In the genomic region with DNA sequence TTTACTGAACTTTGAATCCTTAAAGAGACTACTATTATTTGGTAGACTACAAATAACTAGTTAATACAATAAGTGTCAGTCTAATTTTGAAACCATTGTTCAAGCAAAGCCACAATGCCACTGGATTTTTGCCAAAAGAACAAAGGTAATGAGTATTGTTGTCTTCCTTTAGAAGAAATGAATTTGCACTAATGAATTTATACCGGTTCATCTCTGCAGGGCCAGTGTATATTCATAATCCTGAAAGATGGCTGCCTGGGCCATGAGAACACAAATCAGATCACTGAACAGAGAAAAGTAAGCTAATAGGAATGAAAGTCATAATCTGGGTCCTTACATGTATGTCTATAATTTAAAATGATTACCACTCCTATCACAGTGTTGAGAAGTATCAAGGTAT, we compare ENCODE assay signal across 32 cellular contexts.
"Had no signal": no experiment of that assay in that cellular context is flagged by ENCODE, and none has a peak within 500 bp of the region (broad histone marks: within the 10 kb centered on the region; RNA-seq: fewer than 3 reads in every experiment).

No MANE protein-coding gene starts in this region.

- H3K27ac ChIP-seq: ascending aorta, breast epithelium, cardiac muscle cell, colonic mucosa, esophagus muscularis mucosa, foreskin keratinocyte, WERI-Rb-1 had no signal

- H3K36me3 ChIP-seq: breast epithelium, cardiac muscle cell, colonic mucosa had no signal

- DNase-seq: activated CD4-positive, alpha-beta T cell treated with anti-CD3 and anti-CD28 coated beads for 1 hour; activated CD4-positive, alpha-beta T cell treated with anti-CD3 and anti-CD28 coated beads for 4 hours; activated CD4-positive, alpha-beta T cell treated with anti-CD3 and anti-CD28 coated beads, Interleukin-2, amount 50 U/mL, for 1 hour; activated CD4-positive, alpha-beta T cell treated with anti-CD3 and anti-CD28 coated beads, Interleukin-2, amount 50 U/mL, for 48 hours; activated CD8-positive, alpha-beta memory T cell treated with anti-CD3 and anti-CD28 coated beads for 24 hours; activated CD8-positive, alpha-beta T cell treated with anti-CD3 and anti-CD28 coated beads for 36 hours; activated gamma-delta T cell; activated naive CD4-positive, alpha-beta T cell; activated naive CD4-positive, alpha-beta T cell treated with anti-CD3 and anti-CD28 coated beads, Interleukin-2, amount 10 ng/mL, durations not matched to agents 7 days and 5 days; activated naive CD8-positive, alpha-beta T cell treated with anti-CD3 and anti-CD28 coated beads, Interleukin-2, amount 10 ng/mL, durations not matched to agents 7 days and 5 days; activated T-cell treated with anti-CD3 and anti-CD28 coated beads, Interleukin-2, amount 50 U/mL, for 48 hours; central memory CD4-positive, alpha-beta T cell; cerebellar nuclear complex; colonic mucosa; dorsolateral prefrontal cortex; effector memory CD4-positive, alpha-beta T cell; endodermal cell; erythroblast; foreskin keratinocyte; gastrocnemius medialis; glutamatergic neuron; heart left ventricle; T1000; WERI-Rb-1 had no signal

- H3K27me3 ChIP-seq: ascending aorta, breast epithelium, cardiac muscle cell, colonic mucosa, dorsolateral prefrontal cortex, esophagus muscularis mucosa, foreskin keratinocyte, gastrocnemius medialis, heart left ventricle had no signal

- H3K27ac Mint-ChIP-seq: activated CD8-positive, alpha-beta T cell treated with anti-CD3 and anti-CD28 coated beads for 36 hours; activated naive CD4-positive, alpha-beta T cell treated with anti-CD3 and anti-CD28 coated beads, Interleukin-2, amount 10 ng/mL, durations not matched to agents 7 days and 5 days; activated naive CD8-positive, alpha-beta T cell treated with anti-CD3 and anti-CD28 coated beads, Interleukin-2, amount 10 ng/mL, durations not matched to agents 7 days and 5 days; brain; endodermal cell; T-helper 1 cell treated with Interleukin-12 subunit alpha and Interleukin-12 subunit beta and Interleukin-4 antibody, amounts not matched to agents 30 μg/mL and 1 μg/mL, for 36 hours; T-helper 2 cell treated with Interferon-gamma antibody and Interleukin-4, amounts not matched to agents 5 μg/mL and 100 μg/mL, for 36 hours had no signal

- H3K9me3 Mint-ChIP-seq: activated CD8-positive, alpha-beta T cell treated with anti-CD3 and anti-CD28 coated beads for 36 hours; activated naive CD4-positive, alpha-beta T cell treated with anti-CD3 and anti-CD28 coated beads, Interleukin-2, amount 10 ng/mL, durations not matched to agents 7 days and 5 days; activated naive CD4-positive, alpha-beta T cell treated with anti-CD3 and anti-CD28 coated beads, Interleukin-2, amount 50 U/mL, for 72 hours; activated naive CD8-positive, alpha-beta T cell treated with anti-CD3 and anti-CD28 coated beads, Interleukin-2, amount 10 ng/mL, durations not matched to agents 7 days and 5 days; endodermal cell; T-helper 1 cell treated with Interleukin-12 subunit alpha and Interleukin-12 subunit beta and Interleukin-4 antibody, amounts not matched to agents 30 μg/mL and 1 μg/mL, for 36 hours; T-helper 2 cell treated with Interferon-gamma antibody and Interleukin-4, amounts not matched to agents 5 μg/mL and 100 μg/mL, for 36 hours had no signal

- H3K4me3 ChIP-seq: ascending aorta, breast epithelium, cardiac muscle cell, colonic mucosa, dorsolateral prefrontal cortex, esophagus muscularis mucosa, gastrocnemius medialis, heart left ventricle had no signal

- H3K4me1 ChIP-seq: ascending aorta, breast epithelium, colonic mucosa, foreskin keratinocyte had no signal

- H3K27me3 Mint-ChIP-seq: activated CD8-positive, alpha-beta T cell treated with anti-CD3 and anti-CD28 coated beads for 36 hours; activated naive CD4-positive, alpha-beta T cell treated with anti-CD3 and anti-CD28 coated beads, Interleukin-2, amount 10 ng/mL, durations not matched to agents 7 days and 5 days; activated naive CD8-positive, alpha-beta T cell treated with anti-CD3 and anti-CD28 coated beads, Interleukin-2, amount 10 ng/mL, durations not matched to agents 7 days and 5 days; brain had no signal

- H3K4me3 Mint-ChIP-seq: activated CD8-positive, alpha-beta T cell treated with anti-CD3 and anti-CD28 coated beads for 36 hours; activated naive CD4-positive, alpha-beta T cell treated with anti-CD3 and anti-CD28 coated beads, Interleukin-2, amount 10 ng/mL, durations not matched to agents 7 days and 5 days; activated naive CD8-positive, alpha-beta T cell treated with anti-CD3 and anti-CD28 coated beads, Interleukin-2, amount 10 ng/mL, durations not matched to agents 7 days and 5 days; brain; endodermal cell; T-helper 1 cell treated with Interleukin-12 subunit alpha and Interleukin-12 subunit beta and Interleukin-4 antibody, amounts not matched to agents 30 μg/mL and 1 μg/mL, for 36 hours; T-helper 2 cell treated with Interferon-gamma antibody and Interleukin-4, amounts not matched to agents 5 μg/mL and 100 μg/mL, for 36 hours had no signal

- ATAC-seq: activated CD8-positive, alpha-beta T cell treated with anti-CD3 and anti-CD28 coated beads for 36 hours; activated naive CD4-positive, alpha-beta T cell treated with anti-CD3 and anti-CD28 coated beads, Interleukin-2, amount 50 U/mL, for 72 hours; foreskin keratinocyte; gastrocnemius medialis; heart left ventricle had no signal
